ENCODE assay signal across 9 cellular contexts in genomic region chr17:74204474-74204873, GRCh38. TPM values are rescaled to one million over a fixed set of nuclear protein-coding genes. Genes with fewer than 3 reads are reported as not detected.
A peak's percentile ranks its signal among the peaks of the same experiment; 100 is the strongest.
DNase-seq lines count a peak whose midpoint lies in the region; ATAC-seq and TF ChIP-seq lines count a peak whose summit lies in the region.
"Had no signal": no experiment of that assay in that cellular context is flagged by ENCODE, and none has a peak within 500 bp of the region (broad histone marks: within the 10 kb centered on the region; RNA-seq: fewer than 3 reads in every experiment).

No MANE protein-coding gene starts in this region.

- peak overlapping the region; percentile 100 for H3K4me3 Mint-ChIP-seq in progenitor cell of endocrine pancreas (ENCODE audit: low read depth)

- H3K4me2 ChIP-seq in DOHH2 (ENCODE audit: low read length): peak overlapping the region; percentile 73

- H3K36me3 Mint-ChIP-seq in progenitor cell of endocrine pancreas (ENCODE audit: insufficient read depth): peaks cover 19% of the 10 kb centered on the region

- DNase-seq in SJCRH30 (no peak), esophagus squamous epithelium (lab: John Stamatoyannopoulos, UW) (no peak), progenitor cell of endocrine pancreas (ENCODE audit: low spot score, unreplicated experiment) (no peak), NCI-H2171 (lab: John Stamatoyannopoulos, UW) (no peak)
- no peak for DNase-seq in activated CD4-positive, CD25-positive, alpha-beta regulatory T cell (lab: John Stamatoyannopoulos, UW)
- no peak for DNase-seq in stimulated activated CD4-positive, alpha-beta T cell treated with anti-CD3 and anti-CD28 coated beads, Interleukin-15, amount 100 ng/mL, for 24 hours
- DNase-seq: stimulated activated CD4-positive, alpha-beta T cell treated with anti-CD3 and anti-CD28 coated beads, Interleukin-12 subunit alpha, Interleukin-12 subunit beta, amount 100 ng/mL, for 4 hours had no signal

- peaks cover 25% of the 10 kb centered on the region for H4K20me1 ChIP-seq in DOHH2 (ENCODE audit: control insufficient read depth, insufficient read depth, low read depth, low read length)

- H3K9me3 Mint-ChIP-seq in progenitor cell of endocrine pancreas (ENCODE audit: low read depth): no peaks in the 10 kb centered on the region

- H3K9me3 ChIP-seq in DOHH2 (ENCODE audit: control insufficient read depth, insufficient read depth, low read length) (no peaks in the 10 kb centered on the region), SJCRH30 (replicated peaks) (no peaks in the 10 kb centered on the region), esophagus squamous epithelium (no peaks in the 10 kb centered on the region)

- no peaks in the 10 kb centered on the region for H3K9me2 ChIP-seq in DOHH2 (replicated peaks; ENCODE audit: control insufficient read depth, low read length)

- H3K27me3 ChIP-seq in DOHH2 (ENCODE audit: control insufficient read depth, low read length) (peaks cover 27% of the 10 kb centered on the region), SJCRH30 (peaks cover 9% of the 10 kb centered on the region; the same call in 1 of the 2 replicates), esophagus squamous epithelium (peaks cover 0 to 36% (median 2%) of the 10 kb centered on the region in 4 donors)

- intact Hi-C loops in esophagus squamous epithelium (cut with DNase I): no loop called here

- peaks cover 49% of the 10 kb centered on the region for H3F3A ChIP-seq in DOHH2 (ENCODE audit: control insufficient read depth, insufficient read depth)

- H3K4me3 ChIP-seq in DOHH2 (ENCODE audit: low read length) (peak overlapping the region; percentile 97), SJCRH30 (peak overlapping the region; percentile 91), esophagus squamous epithelium (peak overlapping the region; percentile 71 to 99 (median 85))

- TF ChIP-seq POLR2A in esophagus squamous epithelium (IDR thresholded peaks at IDR 0.05): no peak

- H3K27me3 Mint-ChIP-seq in progenitor cell of endocrine pancreas: peaks cover 21% of the 10 kb centered on the region

- H3K36me3 ChIP-seq in DOHH2 (ENCODE audit: control insufficient read depth, low read length) (peaks cover 59% of the 10 kb centered on the region), SJCRH30 (peaks cover 57% of the 10 kb centered on the region), esophagus squamous epithelium (peaks cover 3 to 48% (median 16%) of the 10 kb centered on the region in 3 donors)

- no peak for TF ChIP-seq CTCF in DOHH2 (IDR thresholded peaks at IDR 0.05; ENCODE audit: low read depth, low read length, poor library complexity, severe bottlenecking)
- no peak for TF ChIP-seq CTCF in esophagus squamous epithelium (IDR thresholded peaks at IDR 0.05)
- no peak for TF ChIP-seq CTCF in progenitor cell of endocrine pancreas (IDR thresholded peaks at IDR 0.05; ENCODE audit: unreplicated experiment)

- H3K4me1 Mint-ChIP-seq in progenitor cell of endocrine pancreas (ENCODE audit: low read depth): peaks cover 17% of the 10 kb centered on the region

- H3K27ac ChIP-seq in DOHH2 (ENCODE audit: low read depth, low read length): peak overlapping the region; percentile 70
- H3K27ac ChIP-seq in SJCRH30: peak overlapping the region; percentile 84
- peak overlapping the region; percentile 87 to 93 (median 90) for H3K27ac ChIP-seq in esophagus squamous epithelium

- no peak for ATAC-seq in HG02798 (IDR thresholded peaks at IDR 0.05; ENCODE audit: poor library complexity, unreplicated experiment)

- H3K4me1 ChIP-seq in DOHH2 (ENCODE audit: control insufficient read depth, low read length): peaks cover 43% of the 10 kb centered on the region
- peaks cover 23% of the 10 kb centered on the region for H3K4me1 ChIP-seq in SJCRH30
- H3K4me1 ChIP-seq in esophagus squamous epithelium: peaks cover 17 to 62% (median 43%) of the 10 kb centered on the region in 3 donors

- H3K27ac Mint-ChIP-seq in progenitor cell of endocrine pancreas: peak overlapping the region; percentile 99

- H3K79me2 ChIP-seq in DOHH2 (ENCODE audit: control insufficient read depth, low read length): peaks cover 51% of the 10 kb centered on the region

- 39 to 46% methylated on average over 13 to 14 of the region's 14 CpGs for WGBS in esophagus squamous epithelium, 2 donors

RNA-seq across cellular contexts. Expression of gene RPL38, which starts 1.0 kb away (rescaled TPM):
- total RNA-seq in SJCRH30 (2014; rRNA removed; shearing (Covaris generic)): 5,758 and 5,854 TPM in 2 replicates
- 100 to 1,000 TPM; 224 to 564 (median 403) TPM for total RNA-seq in esophagus squamous epithelium
- 798 and 811 TPM in 2 replicates for total RNA-seq in progenitor cell of endocrine pancreas

RNA-seq across cellular contexts. Expression of gene TTYH2, which starts 8.9 kb away (rescaled TPM):
- total RNA-seq in SJCRH30 (2014; rRNA removed; shearing (Covaris generic)): 45.8 and 53.0 TPM in 2 replicates
- total RNA-seq in esophagus squamous epithelium: 1 to 10 TPM in 3 of 4 donors, under 1 TPM in 1; 0.35 to 6.7 (median 1.8) TPM
- 0.69 and 1.1 TPM in 2 replicates for total RNA-seq in progenitor cell of endocrine pancreas
